16 cellular contexts compared by ENCODE assay signal in genomic region chr3:180624714-180625113, GRCh38. TPM values are rescaled to one million over a fixed set of nuclear protein-coding genes. Genes with fewer than 3 reads are reported as not detected.
DNase-seq lines count a peak whose midpoint lies in the region; ATAC-seq and TF ChIP-seq lines count a peak whose summit lies in the region.
"Had no signal": no experiment of that assay in that cellular context is flagged by ENCODE, and none has a peak within 500 bp of the region (broad histone marks: within the 10 kb centered on the region; RNA-seq: fewer than 3 reads in every experiment).

No MANE protein-coding gene starts in this region.

- H2AFZ ChIP-seq in hepatocyte, result no peak overlapping the region

- no peaks in the 10 kb centered on the region for H3K9me3 ChIP-seq in vagina
- H3K9me3 ChIP-seq in hepatocyte (ENCODE audit: low read depth), result no peaks in the 10 kb centered on the region

- no peaks in the 10 kb centered on the region for H3K4me1 ChIP-seq in vagina
- H3K4me1 ChIP-seq in hepatocyte (ENCODE audit: insufficient read depth), result no peaks in the 10 kb centered on the region

- H4K20me1 ChIP-seq in hepatocyte (ENCODE audit: insufficient read depth, poor library complexity, severe bottlenecking), result no peaks in the 10 kb centered on the region

- intact Hi-C loops in vagina (cut with DNase I) (no loop called here), head of caudate nucleus (cut with DNase I) (no loop called here)

- H3K9me3 Mint-ChIP-seq in WTC11, result peaks cover 18% of the 10 kb centered on the region

- H3K36me3 ChIP-seq in vagina (no peaks in the 10 kb centered on the region), hepatocyte (replicated peaks; ENCODE audit: insufficient read depth, low read depth) (no peaks in the 10 kb centered on the region)

- no peak overlapping the region for H3K4me3 Mint-ChIP-seq in WTC11

- H3K27me3 ChIP-seq in vagina (no peaks in the 10 kb centered on the region), hepatocyte (no peaks in the 10 kb centered on the region)

- POLR2A ChIA-PET in WTC11 (lab: Charles Lee), result no interaction called here

- no peak for TF ChIP-seq POLR2A in vagina (IDR thresholded peaks at IDR 0.05)

- H3K4me3 ChIP-seq in vagina (no peak overlapping the region), hepatocyte (no peak overlapping the region)

- CTCF ChIA-PET in WTC11 (lab: Charles Lee), result no interaction called here

- 100% methylated on average over 2 of the region's 2 CpGs for WGBS in hepatocyte (ENCODE audit: low lambda C conversion rate, missing lambda C conversion rate)

- H3K27ac Mint-ChIP-seq in WTC11, result no peak overlapping the region

- H3K9me2 ChIP-seq in hepatocyte (replicated peaks; ENCODE audit: insufficient read depth), result no peaks in the 10 kb centered on the region

- no peak overlapping the region for H3K4me2 ChIP-seq in hepatocyte

- no peak overlapping the region for H3K27ac ChIP-seq in vagina
- H3K27ac ChIP-seq in hepatocyte, result no peak overlapping the region

- no peaks in the 10 kb centered on the region for H3K79me2 ChIP-seq in hepatocyte

- no peak for DNase-seq in WTC11 (ENCODE audit: low spot score)
- no peak for DNase-seq in vagina (ENCODE audit: extremely low spot score in 2 of 2)
- no peak for DNase-seq in amniotic stem cell (lab: John Stamatoyannopoulos, UW)
- no peak for DNase-seq in head of caudate nucleus
- no peak for DNase-seq in hepatocyte (ENCODE audit: low spot score)
- DNase-seq: C1 segment of cervical spinal cord, erythroblast, hippocampal formation, NCI-H226, occipital lobe had no signal

- TF ChIP-seq CTCF in WTC11 (IDR thresholded peaks at IDR 0.05) (no peak), vagina (IDR thresholded peaks at IDR 0.05) (no peak), hepatocyte (IDR thresholded peaks at IDR 0.05; ENCODE audit: poor library complexity) (no peak)

- ATAC-seq in GM18861 (IDR thresholded peaks at IDR 0.05; ENCODE audit: unreplicated experiment) (peak; percentile 61), GM21367 (IDR thresholded peaks at IDR 0.05; ENCODE audit: unreplicated experiment) (peak; percentile 55), HG02973 (IDR thresholded peaks at IDR 0.05; ENCODE audit: unreplicated experiment) (peak; percentile 55), WTC11 (peak; percentile 51; the same call in 1 of the 2 replicates)

- H3K4me1 Mint-ChIP-seq in WTC11, result peaks cover 18% of the 10 kb centered on the region

- no peaks in the 10 kb centered on the region for H3K27me3 Mint-ChIP-seq in WTC11 (ENCODE audit: low read depth)

- H3K36me3 Mint-ChIP-seq in WTC11, result peaks cover 18% of the 10 kb centered on the region

TF ChIP-seq in WTC11, 78 proteins besides CTCF, POLR2A, EP300 and RAD21 (continues in another document):
- TF ChIP-seq, protein P1, sequence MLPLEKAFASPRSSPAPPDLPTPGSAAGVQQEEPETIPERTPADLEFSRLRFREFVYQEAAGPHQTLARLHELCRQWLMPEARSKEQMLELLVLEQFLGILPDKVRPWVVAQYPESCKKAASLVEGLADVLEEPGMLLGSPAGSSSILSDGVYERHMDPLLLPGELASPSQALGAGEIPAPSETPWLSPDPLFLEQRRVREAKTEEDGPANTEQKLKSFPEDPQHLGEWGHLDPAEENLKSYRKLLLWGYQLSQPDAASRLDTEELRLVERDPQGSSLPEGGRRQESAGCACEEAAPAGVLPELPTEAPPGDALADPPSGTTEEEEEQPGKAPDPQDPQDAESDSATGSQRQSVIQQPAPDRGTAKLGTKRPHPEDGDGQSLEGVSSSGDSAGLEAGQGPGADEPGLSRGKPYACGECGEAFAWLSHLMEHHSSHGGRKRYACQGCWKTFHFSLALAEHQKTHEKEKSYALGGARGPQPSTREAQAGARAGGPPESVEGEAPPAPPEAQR (CRISPR knock-in tag; IDR thresholded peaks at IDR 0.05), result no peak
- no peak for TF ChIP-seq RORB (CRISPR knock-in tag; IDR thresholded peaks at IDR 0.05)
- TF ChIP-seq, protein P2, sequence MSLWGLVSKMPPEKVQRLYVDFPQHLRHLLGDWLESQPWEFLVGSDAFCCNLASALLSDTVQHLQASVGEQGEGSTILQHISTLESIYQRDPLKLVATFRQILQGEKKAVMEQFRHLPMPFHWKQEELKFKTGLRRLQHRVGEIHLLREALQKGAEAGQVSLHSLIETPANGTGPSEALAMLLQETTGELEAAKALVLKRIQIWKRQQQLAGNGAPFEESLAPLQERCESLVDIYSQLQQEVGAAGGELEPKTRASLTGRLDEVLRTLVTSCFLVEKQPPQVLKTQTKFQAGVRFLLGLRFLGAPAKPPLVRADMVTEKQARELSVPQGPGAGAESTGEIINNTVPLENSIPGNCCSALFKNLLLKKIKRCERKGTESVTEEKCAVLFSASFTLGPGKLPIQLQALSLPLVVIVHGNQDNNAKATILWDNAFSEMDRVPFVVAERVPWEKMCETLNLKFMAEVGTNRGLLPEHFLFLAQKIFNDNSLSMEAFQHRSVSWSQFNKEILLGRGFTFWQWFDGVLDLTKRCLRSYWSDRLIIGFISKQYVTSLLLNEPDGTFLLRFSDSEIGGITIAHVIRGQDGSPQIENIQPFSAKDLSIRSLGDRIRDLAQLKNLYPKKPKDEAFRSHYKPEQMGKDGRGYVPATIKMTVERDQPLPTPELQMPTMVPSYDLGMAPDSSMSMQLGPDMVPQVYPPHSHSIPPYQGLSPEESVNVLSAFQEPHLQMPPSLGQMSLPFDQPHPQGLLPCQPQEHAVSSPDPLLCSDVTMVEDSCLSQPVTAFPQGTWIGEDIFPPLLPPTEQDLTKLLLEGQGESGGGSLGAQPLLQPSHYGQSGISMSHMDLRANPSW (CRISPR knock-in tag; conservative IDR thresholded peaks at IDR 0.05; ENCODE audit: low read depth), result no peak
- no peak for TF ChIP-seq FOXJ3 (CRISPR knock-in tag; IDR thresholded peaks at IDR 0.05; ENCODE audit: borderline replicate concordance)
- no peak for TF ChIP-seq NFE2L1 (CRISPR knock-in tag; IDR thresholded peaks at IDR 0.05)
- no peak for TF ChIP-seq SP1 (CRISPR knock-in tag; conservative IDR thresholded peaks at IDR 0.05)
- TF ChIP-seq, protein P3, sequence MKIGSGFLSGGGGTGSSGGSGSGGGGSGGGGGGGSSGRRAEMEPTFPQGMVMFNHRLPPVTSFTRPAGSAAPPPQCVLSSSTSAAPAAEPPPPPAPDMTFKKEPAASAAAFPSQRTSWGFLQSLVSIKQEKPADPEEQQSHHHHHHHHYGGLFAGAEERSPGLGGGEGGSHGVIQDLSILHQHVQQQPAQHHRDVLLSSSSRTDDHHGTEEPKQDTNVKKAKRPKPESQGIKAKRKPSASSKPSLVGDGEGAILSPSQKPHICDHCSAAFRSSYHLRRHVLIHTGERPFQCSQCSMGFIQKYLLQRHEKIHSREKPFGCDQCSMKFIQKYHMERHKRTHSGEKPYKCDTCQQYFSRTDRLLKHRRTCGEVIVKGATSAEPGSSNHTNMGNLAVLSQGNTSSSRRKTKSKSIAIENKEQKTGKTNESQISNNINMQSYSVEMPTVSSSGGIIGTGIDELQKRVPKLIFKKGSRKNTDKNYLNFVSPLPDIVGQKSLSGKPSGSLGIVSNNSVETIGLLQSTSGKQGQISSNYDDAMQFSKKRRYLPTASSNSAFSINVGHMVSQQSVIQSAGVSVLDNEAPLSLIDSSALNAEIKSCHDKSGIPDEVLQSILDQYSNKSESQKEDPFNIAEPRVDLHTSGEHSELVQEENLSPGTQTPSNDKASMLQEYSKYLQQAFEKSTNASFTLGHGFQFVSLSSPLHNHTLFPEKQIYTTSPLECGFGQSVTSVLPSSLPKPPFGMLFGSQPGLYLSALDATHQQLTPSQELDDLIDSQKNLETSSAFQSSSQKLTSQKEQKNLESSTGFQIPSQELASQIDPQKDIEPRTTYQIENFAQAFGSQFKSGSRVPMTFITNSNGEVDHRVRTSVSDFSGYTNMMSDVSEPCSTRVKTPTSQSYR (CRISPR knock-in tag; IDR thresholded peaks at IDR 0.05), result no peak
- no peak for TF ChIP-seq SMAD3 (CRISPR knock-in tag; IDR thresholded peaks at IDR 0.05; ENCODE audit: borderline replicate concordance)
- TF ChIP-seq, protein P4, sequence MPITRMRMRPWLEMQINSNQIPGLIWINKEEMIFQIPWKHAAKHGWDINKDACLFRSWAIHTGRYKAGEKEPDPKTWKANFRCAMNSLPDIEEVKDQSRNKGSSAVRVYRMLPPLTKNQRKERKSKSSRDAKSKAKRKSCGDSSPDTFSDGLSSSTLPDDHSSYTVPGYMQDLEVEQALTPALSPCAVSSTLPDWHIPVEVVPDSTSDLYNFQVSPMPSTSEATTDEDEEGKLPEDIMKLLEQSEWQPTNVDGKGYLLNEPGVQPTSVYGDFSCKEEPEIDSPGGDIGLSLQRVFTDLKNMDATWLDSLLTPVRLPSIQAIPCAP (CRISPR knock-in tag; IDR thresholded peaks at IDR 0.05), result no peak
- TF ChIP-seq GTF2I (CRISPR knock-in tag; conservative IDR thresholded peaks at IDR 0.05), result no peak

RNA-seq across cellular contexts. Expression of gene TTC14, which starts 22.8 kb away (rescaled TPM):
- total RNA-seq in WTC11 (2021) (23.1 to 26.1 TPM (median 26.0 TPM) in 3 replicates), vagina (60.4 TPM), hepatocyte (43.7 and 45.3 TPM in 2 replicates)
- 21.5 and 25.0 TPM in 2 replicates for polyA plus RNA-seq in hepatocyte

RNA-seq across cellular contexts. Expression of gene CCDC39, which starts 54.6 kb away (rescaled TPM):
- total RNA-seq in WTC11 (2021), result 0.44 to 0.98 TPM in 2 of 3 replicates, not detected in the other
- not detected for total RNA-seq in vagina
- total RNA-seq in hepatocyte, result not detected in 2 replicates
- not detected in 2 replicates for polyA plus RNA-seq in hepatocyte
- total RNA-seq: cardiac septum, G401, lung microvascular endothelial cell had no signal
